ENCODE assay signal across 26 cellular contexts in genomic region chrX:7385131-7385530, GRCh38.
DNase-seq lines count a peak whose midpoint lies in the region; ATAC-seq, FAIRE-seq and TF ChIP-seq lines count a peak whose summit lies in the region.
"Had no signal": no experiment of that assay in that cellular context is flagged by ENCODE, and none has a peak within 500 bp of the region (broad histone marks: within the 10 kb centered on the region; RNA-seq: fewer than 3 reads in every experiment).

No MANE protein-coding gene starts in this region.

- BruUV-seq in HepG2 (replicated peaks; lab: Mats Ljungman, UMichigan) (no TSS peak), K562 (replicated peaks; lab: Mats Ljungman, UMichigan) (no TSS peak)

- no peak for TF ChIP-seq POLR2A in HepG2 (IDR thresholded peaks at IDR 0.05; ENCODE audit: insufficient read depth in 1 of 2, low read depth in 2 of 2, low read length in 2 of 2)
- no peak for TF ChIP-seq POLR2A in right lobe of liver (IDR thresholded peaks at IDR 0.05)
- no peak for TF ChIP-seq POLR2A in K562 (conservative IDR thresholded peaks at IDR 0.05)

- H3K9me3 ChIP-seq in HepG2 (ENCODE audit: low read length) = no peaks in the 10 kb centered on the region
- no peaks in the 10 kb centered on the region for H3K9me3 ChIP-seq in right lobe of liver
- no peaks in the 10 kb centered on the region for H3K9me3 ChIP-seq in K562 (replicated peaks; ENCODE audit: control insufficient read depth, insufficient read depth, low read depth, low read length)
- H3K9me3 ChIP-seq: BE2C, BLaER1 had no signal

- TF ChIP-seq CTCF in HepG2 (CRISPR knock-in tag; IDR thresholded peaks at IDR 0.05) = no peak
- no peak for TF ChIP-seq CTCF in right lobe of liver (IDR thresholded peaks at IDR 0.05)
- no peak for TF ChIP-seq CTCF in K562 (IDR thresholded peaks at IDR 0.05 in 2 of 3, conservative IDR thresholded peaks at IDR 0.05 in 1 of 3; ENCODE audit: insufficient read depth in 2 of 3, low read depth in 1 of 3, low read length in 3 of 3)
- TF ChIP-seq CTCF in type B pancreatic cell (conservative IDR thresholded peaks at IDR 0.05) = no peak

- no peak overlapping the region for H3K27ac Mint-ChIP-seq in activated CD8-positive, alpha-beta T cell treated with anti-CD3 and anti-CD28 coated beads, Interleukin-2, amount 10 ng/mL, durations not matched to agents 7 days and 5 days
- H3K27ac Mint-ChIP-seq in type B pancreatic cell = no peak overlapping the region
- H3K27ac Mint-ChIP-seq: CD14-positive monocyte; CD4-positive, alpha-beta memory T cell; CD4-positive, CD25-positive, alpha-beta regulatory T cell; CD8-positive, alpha-beta memory T cell had no signal

- no peaks in the 10 kb centered on the region for H3K27me3 Mint-ChIP-seq in activated CD8-positive, alpha-beta T cell treated with anti-CD3 and anti-CD28 coated beads, Interleukin-2, amount 10 ng/mL, durations not matched to agents 7 days and 5 days (ENCODE audit: low read depth)
- peaks cover 5% of the 10 kb centered on the region for H3K27me3 Mint-ChIP-seq in type B pancreatic cell
- H3K27me3 Mint-ChIP-seq: CD4-positive, alpha-beta memory T cell; CD4-positive, CD25-positive, alpha-beta regulatory T cell had no signal

- CTCF ChIA-PET in HepG2 (lab: Yijun Ruan, JAX; ENCODE audit: low intra/inter-chr PET ratio, low total read pairs) = no interaction called here
- CTCF ChIA-PET in K562 (lab: Yijun Ruan, JAX; ENCODE audit: low intra/inter-chr PET ratio) = no interaction called here
- CTCF ChIA-PET in activated CD8-positive, alpha-beta T cell treated with anti-CD3 and anti-CD28 coated beads, Interleukin-2, amount 10 ng/mL, durations not matched to agents 7 days and 5 days (lab: Charles Lee) = no interaction called here

- 4% methylated on average over 4 of the region's 4 CpGs for WGBS in HepG2 (ENCODE audit: low lambda C conversion rate)
- WGBS in right lobe of liver (ENCODE audit: insufficient coverage, low coverage, low lambda C conversion rate, missing lambda C conversion rate) = 75% methylated on average over 4 of the region's 4 CpGs
- WGBS in K562 (ENCODE audit: insufficient coverage, low coverage, missing lambda C conversion rate) = 3% methylated on average over 4 of the region's 4 CpGs

- no peaks in the 10 kb centered on the region for H3K4me1 Mint-ChIP-seq in activated CD8-positive, alpha-beta T cell treated with anti-CD3 and anti-CD28 coated beads, Interleukin-2, amount 10 ng/mL, durations not matched to agents 7 days and 5 days (ENCODE audit: low read depth)
- no peaks in the 10 kb centered on the region for H3K4me1 Mint-ChIP-seq in type B pancreatic cell (ENCODE audit: unreplicated experiment)
- H3K4me1 Mint-ChIP-seq: CD4-positive, alpha-beta memory T cell; CD4-positive, CD25-positive, alpha-beta regulatory T cell; CD8-positive, alpha-beta memory T cell had no signal

- no peak overlapping the region for H3K4me3 Mint-ChIP-seq in activated CD8-positive, alpha-beta T cell treated with anti-CD3 and anti-CD28 coated beads, Interleukin-2, amount 10 ng/mL, durations not matched to agents 7 days and 5 days
- no peak overlapping the region for H3K4me3 Mint-ChIP-seq in type B pancreatic cell
- H3K4me3 Mint-ChIP-seq: CD14-positive monocyte; CD4-positive, alpha-beta memory T cell; CD4-positive, CD25-positive, alpha-beta regulatory T cell; CD8-positive, alpha-beta memory T cell had no signal

- no peaks in the 10 kb centered on the region for H3K36me3 Mint-ChIP-seq in activated CD8-positive, alpha-beta T cell treated with anti-CD3 and anti-CD28 coated beads, Interleukin-2, amount 10 ng/mL, durations not matched to agents 7 days and 5 days (ENCODE audit: low read depth)
- no peaks in the 10 kb centered on the region for H3K36me3 Mint-ChIP-seq in type B pancreatic cell
- H3K36me3 Mint-ChIP-seq: CD14-positive monocyte; CD4-positive, alpha-beta memory T cell; CD4-positive, CD25-positive, alpha-beta regulatory T cell; CD8-positive, alpha-beta memory T cell had no signal

- in situ Hi-C loops in HepG2 (cut with HindIII; ENCODE audit: extremely low pct_ligation_motif_present, low pct_unique_long_range_greater_than_20kb) = no loop called here
- in situ Hi-C loops in K562 (cut with MboI) = no loop called here

- H4K20me1 ChIP-seq in HepG2 (ENCODE audit: insufficient read depth, low read length) (no peaks in the 10 kb centered on the region), K562 (replicated peaks; ENCODE audit: control insufficient read depth, insufficient read depth, low read length) (no peaks in the 10 kb centered on the region)
- H4K20me1 ChIP-seq: BLaER1 had no signal

- H3K9me3 Mint-ChIP-seq in activated CD8-positive, alpha-beta T cell treated with anti-CD3 and anti-CD28 coated beads, Interleukin-2, amount 10 ng/mL, durations not matched to agents 7 days and 5 days (ENCODE audit: insufficient read depth) = no peaks in the 10 kb centered on the region
- H3K9me3 Mint-ChIP-seq in type B pancreatic cell = no peaks in the 10 kb centered on the region

- TF ChIP-seq RAD21 in HepG2 (CRISPR knock-in tag; IDR thresholded peaks at IDR 0.05) = no peak
- no peak for TF ChIP-seq RAD21 in K562 (CRISPR knock-in tag; conservative IDR thresholded peaks at IDR 0.05 in 1 of 2, IDR thresholded peaks at IDR 0.05 in 1 of 2)

- H3K4me1 ChIP-seq in HepG2 (ENCODE audit: insufficient read depth, low read length) (no peaks in the 10 kb centered on the region), right lobe of liver (no peaks in the 10 kb centered on the region), K562 (replicated peaks in 1 of 2; ENCODE audit: control insufficient read depth in 2 of 2, insufficient read depth in 2 of 2, low read length in 2 of 2) (no peaks in the 10 kb centered on the region)
- H3K4me1 ChIP-seq: BE2C had no signal

- H3K4me3 ChIP-seq in HepG2 (replicated peaks in 1 of 3; ENCODE audit: insufficient read depth in 1 of 3, low read depth in 2 of 3, low read length in 3 of 3) (no peak overlapping the region), right lobe of liver (no peak overlapping the region), K562 (no peak overlapping the region)
- H3K4me3 ChIP-seq: BLaER1, GM12878 had no signal

- ATAC-seq in HepG2 (no peak), right lobe of liver (no peak), K562 (no peak)
- no peak for ATAC-seq in activated CD8-positive, alpha-beta T cell treated with anti-CD3 and anti-CD28 coated beads, Interleukin-2, amount 10 ng/mL, durations not matched to agents 7 days and 5 days
- ATAC-seq: GM12878 had no signal

- TF ChIP-seq EP300 in HepG2 (IDR thresholded peaks at IDR 0.05; ENCODE audit: low read depth in 2 of 2, low read length in 2 of 2) (no peak), HepG2 (CRISPR knock-in tag; IDR thresholded peaks at IDR 0.05; ENCODE audit: borderline replicate concordance) (no peak), K562 (IDR thresholded peaks at IDR 0.05; ENCODE audit: low read length) (no peak)

- FAIRE-seq in HepG2 (lab: Jason Lieb, UNC) = no peak
- FAIRE-seq in K562 (lab: Jason Lieb, UNC) = no peak
- FAIRE-seq: GM12878, GM12892, GM18507, GM19239 had no signal

- DNase-seq in HepG2 (ENCODE audit: low spot score) (no peak), right lobe of liver (no peak), K562 (ENCODE audit: extremely low read depth in 1 of 4, low spot score in 3 of 4) (no peak), type B pancreatic cell (ENCODE audit: extremely low spot score, unreplicated experiment) (no peak)
- no peak for DNase-seq in activated CD8-positive, alpha-beta T cell treated with anti-CD3 and anti-CD28 coated beads, Interleukin-2, amount 10 ng/mL, durations not matched to agents 7 days and 5 days
- DNase-seq: ACHN; BE2C; C1 segment of cervical spinal cord; CD4-positive, alpha-beta memory T cell; CD4-positive, CD25-positive, alpha-beta regulatory T cell; CD8-positive, alpha-beta memory T cell; COR-L47; DMS 273 treated with DMSO at 0.1 percent for 48 hours; DMS153; DMS53; DMS79; DND-41; EL; GDM1 had no signal

- intact Hi-C loops in HepG2 (cut with micrococcal nuclease; ENCODE audit: unreplicated experiment) = no loop called here
- intact Hi-C loops in right lobe of liver (cut with DNase I) = no loop called here
- intact Hi-C loops in K562 (cut with micrococcal nuclease) = no loop called here

- H3K27ac ChIP-seq in HepG2 (ENCODE audit: extremely low read length, insufficient read depth, low read length) (no peak overlapping the region), right lobe of liver (no peak overlapping the region), K562 (ENCODE audit: extremely low read depth, low read depth, low read length) (no peak overlapping the region)
- H3K27ac ChIP-seq: 22Rv1, BLaER1 had no signal

- H3K36me3 ChIP-seq in HepG2 (replicated peaks in 1 of 2; ENCODE audit: control insufficient read depth in 1 of 2, insufficient read depth in 2 of 2, low read length in 2 of 2) = no peaks in the 10 kb centered on the region
- H3K36me3 ChIP-seq in right lobe of liver = no peaks in the 10 kb centered on the region
- H3K36me3 ChIP-seq in K562 (ENCODE audit: control insufficient read depth, insufficient read depth, low read length) = no peaks in the 10 kb centered on the region
- H3K36me3 ChIP-seq: BE2C, BLaER1 had no signal

- H3K27me3 ChIP-seq in HepG2 (ENCODE audit: control insufficient read depth in 1 of 2, insufficient read depth in 2 of 2, low read length in 2 of 2) (no peaks in the 10 kb centered on the region), right lobe of liver (no peaks in the 10 kb centered on the region), K562 (ENCODE audit: control insufficient read depth in 2 of 2, insufficient read depth in 2 of 2, low read length in 2 of 2) (no peaks in the 10 kb centered on the region)
- H3K27me3 ChIP-seq: BE2C, BLaER1 had no signal

- POLR2A ChIA-PET in HepG2 (lab: Yijun Ruan, JAX) (no interaction called here), K562 (lab: Yijun Ruan, JAX) (no interaction called here)
- POLR2A ChIA-PET in activated CD8-positive, alpha-beta T cell treated with anti-CD3 and anti-CD28 coated beads, Interleukin-2, amount 10 ng/mL, durations not matched to agents 7 days and 5 days (lab: Charles Lee) = no interaction called here

- no peak overlapping the region for H3K9ac ChIP-seq in HepG2 (ENCODE audit: insufficient read depth, low read depth, low read length)
- no peak overlapping the region for H3K9ac ChIP-seq in K562 (ENCODE audit: insufficient read depth in 1 of 2, low read depth in 2 of 2, low read length in 2 of 2)
- H3K9ac ChIP-seq: BLaER1 had no signal

- no peaks in the 10 kb centered on the region for H3K9me1 ChIP-seq in K562 (ENCODE audit: control insufficient read depth, insufficient read depth, low read length)

- H3K79me2 ChIP-seq in HepG2 (ENCODE audit: insufficient read depth, low read length) = no peaks in the 10 kb centered on the region
- H3K79me2 ChIP-seq in K562 (ENCODE audit: control insufficient read depth, insufficient read depth, low read length) = no peaks in the 10 kb centered on the region

- H3K4me2 ChIP-seq in HepG2 (ENCODE audit: low read depth, low read length) = no peak overlapping the region
- H3K4me2 ChIP-seq in K562 (ENCODE audit: insufficient read depth, low read length) = no peak overlapping the region
- H3K4me2 ChIP-seq: BLaER1 had no signal

- H2AFZ ChIP-seq in HepG2 (ENCODE audit: low read length) (no peak overlapping the region), K562 (ENCODE audit: low read depth, low read length) (no peak overlapping the region)

TF ChIP-seq in HepG2, 621 proteins besides CTCF, POLR2A, EP300 and RAD21 (continues in another document):
- no peak for TF ChIP-seq SUZ12 (IDR thresholded peaks at IDR 0.05; ENCODE audit: low read depth, low read length)

TF ChIP-seq in K562, 482 proteins besides CTCF, POLR2A, EP300 and RAD21 (continues in another document):
- TF ChIP-seq ZFP36 (IDR thresholded peaks at IDR 0.05; ENCODE audit: low read depth, low read length, partially characterized antibody) = no peak

Comparison
In these comparisons a context has a peak if more than half of its experiments do, and no peak if none do; other contexts are left out.
1. Of the 241 proteins assayed by ChIP-seq in both HepG2 and K562: peak only in HepG2: MAFF; only in K562: MAFG; in both: MAFK; in neither: 238.